1 cellular context compared by ENCODE assay signal in the genomic region with DNA sequence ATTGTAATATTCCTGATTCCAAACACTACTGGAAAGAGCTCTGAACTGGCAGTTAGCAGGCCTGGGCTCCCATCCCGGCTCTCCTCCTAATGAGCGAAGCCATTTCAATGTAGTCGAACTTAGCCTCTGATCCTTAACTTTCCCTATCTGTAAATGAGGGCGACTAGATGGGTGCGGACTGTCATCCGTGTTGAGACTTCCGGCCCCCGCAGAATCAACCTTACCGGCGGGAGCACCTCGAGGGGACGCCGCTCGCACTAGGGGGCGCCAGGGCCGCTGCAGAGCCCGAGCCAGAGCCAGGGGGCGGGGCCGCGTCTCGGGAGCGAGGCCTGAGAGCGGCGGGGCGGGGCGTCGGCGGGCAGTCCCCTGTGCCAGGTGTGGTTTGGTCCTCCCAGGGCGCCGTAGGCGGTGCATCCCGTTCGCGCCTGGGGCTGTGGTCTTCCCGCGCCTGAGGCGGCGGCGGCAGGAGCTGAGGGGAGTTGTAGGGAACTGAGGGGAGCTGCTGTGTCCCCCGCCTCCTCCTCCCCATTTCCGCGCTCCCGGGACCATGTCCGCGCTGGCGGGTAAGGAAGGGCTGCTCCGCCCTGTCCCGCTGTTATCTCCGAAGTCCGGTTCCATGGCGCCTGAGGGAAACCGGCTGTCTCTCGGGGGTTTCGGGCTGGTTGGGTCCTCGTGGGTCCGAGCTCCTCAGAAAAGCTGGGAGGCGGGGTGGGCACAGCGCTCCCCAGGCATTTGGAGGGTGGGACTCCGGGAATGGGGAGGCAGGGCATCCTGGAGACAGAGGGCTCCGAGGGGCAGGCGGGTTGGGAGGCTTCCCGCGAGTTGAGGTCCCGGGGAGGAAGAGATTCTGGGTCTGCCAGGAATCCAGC.
TF ChIP-seq lines count a peak whose summit lies in the region.

A gene (plus strand): TSS at position 437 of the 869 bp plus-strand sequence. CDS start 111 bp downstream, at position 548.

TF ChIP-seq in GM12878, 131 proteins besides CTCF, POLR2A, EP300 and RAD21 (continued from another document and continues in another):
- TF ChIP-seq, protein P1, sequence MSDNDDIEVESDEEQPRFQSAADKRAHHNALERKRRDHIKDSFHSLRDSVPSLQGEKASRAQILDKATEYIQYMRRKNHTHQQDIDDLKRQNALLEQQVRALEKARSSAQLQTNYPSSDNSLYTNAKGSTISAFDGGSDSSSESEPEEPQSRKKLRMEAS (IDR thresholded peaks at IDR 0.05; ENCODE audit: low read depth, low read length) = 0 out of 2 replicates have a peak, but pooled peaks have one; percentile 34
- TF ChIP-seq ZNF207 (IDR thresholded peaks at IDR 0.05; ENCODE audit: borderline replicate concordance) (no peak), BRCA1 (IDR thresholded peaks at IDR 0.05; ENCODE audit: low read depth, low read length) (no peak), ASH2L (IDR thresholded peaks at IDR 0.05; ENCODE audit: borderline replicate concordance, low read depth) (no peak), ZNF384 (IDR thresholded peaks at IDR 0.05; ENCODE audit: borderline replicate concordance, low read depth, low read length) (no peak), EGR1 (IDR thresholded peaks at IDR 0.05; ENCODE audit: borderline replicate concordance in 1 of 2, low read depth in 2 of 2, low read length in 2 of 2) (peak in 1 of 2 experiments; percentile 65; a peak in 1 of 3 replicates), ZSCAN29 (IDR thresholded peaks at IDR 0.05) (no peak), BMI1 (IDR thresholded peaks at IDR 0.05; ENCODE audit: borderline replicate concordance) (no peak), MEF2B (IDR thresholded peaks at IDR 0.05; ENCODE audit: partially characterized antibody, poor library complexity, severe bottlenecking) (peak; percentile 37), CREM (IDR thresholded peaks at IDR 0.05; ENCODE audit: low read depth) (peak; percentile 53; the same call in 1 of the 2 replicates), ZNF24 (IDR thresholded peaks at IDR 0.05) (no peak), IKZF2 (IDR thresholded peaks at IDR 0.05) (peak; percentile 65 to 73; a peak in 2 of 4 replicates), ATF7 (IDR thresholded peaks at IDR 0.05; ENCODE audit: low read depth) (no peak), NR2C2 (IDR thresholded peaks at IDR 0.05; ENCODE audit: borderline replicate concordance, control insufficient read depth, insufficient read length, low read depth) (no peak), TBL1XR1 (IDR thresholded peaks at IDR 0.05; ENCODE audit: low read depth, low read length) (no peak), POLR2AphosphoS5 (IDR thresholded peaks at IDR 0.05; ENCODE audit: low read length) (peak; percentile 73; the same call in 1 of the 2 replicates), SIN3A (IDR thresholded peaks at IDR 0.05; ENCODE audit: low read depth, low read length) (peak; percentile 67; the same call in 1 of the 2 replicates), WRNIP1 (IDR thresholded peaks at IDR 0.05; ENCODE audit: borderline replicate concordance, low read depth, low read length) (no peak)
- TF ChIP-seq, protein P2, sequence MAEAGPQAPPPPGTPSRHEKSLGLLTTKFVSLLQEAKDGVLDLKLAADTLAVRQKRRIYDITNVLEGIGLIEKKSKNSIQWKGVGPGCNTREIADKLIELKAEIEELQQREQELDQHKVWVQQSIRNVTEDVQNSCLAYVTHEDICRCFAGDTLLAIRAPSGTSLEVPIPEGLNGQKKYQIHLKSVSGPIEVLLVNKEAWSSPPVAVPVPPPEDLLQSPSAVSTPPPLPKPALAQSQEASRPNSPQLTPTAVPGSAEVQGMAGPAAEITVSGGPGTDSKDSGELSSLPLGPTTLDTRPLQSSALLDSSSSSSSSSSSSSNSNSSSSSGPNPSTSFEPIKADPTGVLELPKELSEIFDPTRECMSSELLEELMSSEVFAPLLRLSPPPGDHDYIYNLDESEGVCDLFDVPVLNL (IDR thresholded peaks at IDR 0.05; ENCODE audit: low read depth, low read length) = no peak
- TF ChIP-seq, protein P3, sequence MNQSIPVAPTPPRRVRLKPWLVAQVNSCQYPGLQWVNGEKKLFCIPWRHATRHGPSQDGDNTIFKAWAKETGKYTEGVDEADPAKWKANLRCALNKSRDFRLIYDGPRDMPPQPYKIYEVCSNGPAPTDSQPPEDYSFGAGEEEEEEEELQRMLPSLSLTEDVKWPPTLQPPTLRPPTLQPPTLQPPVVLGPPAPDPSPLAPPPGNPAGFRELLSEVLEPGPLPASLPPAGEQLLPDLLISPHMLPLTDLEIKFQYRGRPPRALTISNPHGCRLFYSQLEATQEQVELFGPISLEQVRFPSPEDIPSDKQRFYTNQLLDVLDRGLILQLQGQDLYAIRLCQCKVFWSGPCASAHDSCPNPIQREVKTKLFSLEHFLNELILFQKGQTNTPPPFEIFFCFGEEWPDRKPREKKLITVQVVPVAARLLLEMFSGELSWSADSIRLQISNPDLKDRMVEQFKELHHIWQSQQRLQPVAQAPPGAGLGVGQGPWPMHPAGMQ (IDR thresholded peaks at IDR 0.05; ENCODE audit: borderline replicate concordance) = no peak
- TF ChIP-seq, protein P4, sequence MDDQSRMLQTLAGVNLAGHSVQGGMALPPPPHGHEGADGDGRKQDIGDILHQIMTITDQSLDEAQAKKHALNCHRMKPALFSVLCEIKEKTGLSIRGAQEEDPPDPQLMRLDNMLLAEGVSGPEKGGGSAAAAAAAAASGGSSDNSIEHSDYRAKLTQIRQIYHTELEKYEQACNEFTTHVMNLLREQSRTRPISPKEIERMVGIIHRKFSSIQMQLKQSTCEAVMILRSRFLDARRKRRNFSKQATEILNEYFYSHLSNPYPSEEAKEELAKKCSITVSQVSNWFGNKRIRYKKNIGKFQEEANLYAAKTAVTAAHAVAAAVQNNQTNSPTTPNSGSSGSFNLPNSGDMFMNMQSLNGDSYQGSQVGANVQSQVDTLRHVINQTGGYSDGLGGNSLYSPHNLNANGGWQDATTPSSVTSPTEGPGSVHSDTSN (IDR thresholded peaks at IDR 0.05; ENCODE audit: insufficient replicate concordance, low read depth, low read length) = no peak
- TF ChIP-seq, protein P5, sequence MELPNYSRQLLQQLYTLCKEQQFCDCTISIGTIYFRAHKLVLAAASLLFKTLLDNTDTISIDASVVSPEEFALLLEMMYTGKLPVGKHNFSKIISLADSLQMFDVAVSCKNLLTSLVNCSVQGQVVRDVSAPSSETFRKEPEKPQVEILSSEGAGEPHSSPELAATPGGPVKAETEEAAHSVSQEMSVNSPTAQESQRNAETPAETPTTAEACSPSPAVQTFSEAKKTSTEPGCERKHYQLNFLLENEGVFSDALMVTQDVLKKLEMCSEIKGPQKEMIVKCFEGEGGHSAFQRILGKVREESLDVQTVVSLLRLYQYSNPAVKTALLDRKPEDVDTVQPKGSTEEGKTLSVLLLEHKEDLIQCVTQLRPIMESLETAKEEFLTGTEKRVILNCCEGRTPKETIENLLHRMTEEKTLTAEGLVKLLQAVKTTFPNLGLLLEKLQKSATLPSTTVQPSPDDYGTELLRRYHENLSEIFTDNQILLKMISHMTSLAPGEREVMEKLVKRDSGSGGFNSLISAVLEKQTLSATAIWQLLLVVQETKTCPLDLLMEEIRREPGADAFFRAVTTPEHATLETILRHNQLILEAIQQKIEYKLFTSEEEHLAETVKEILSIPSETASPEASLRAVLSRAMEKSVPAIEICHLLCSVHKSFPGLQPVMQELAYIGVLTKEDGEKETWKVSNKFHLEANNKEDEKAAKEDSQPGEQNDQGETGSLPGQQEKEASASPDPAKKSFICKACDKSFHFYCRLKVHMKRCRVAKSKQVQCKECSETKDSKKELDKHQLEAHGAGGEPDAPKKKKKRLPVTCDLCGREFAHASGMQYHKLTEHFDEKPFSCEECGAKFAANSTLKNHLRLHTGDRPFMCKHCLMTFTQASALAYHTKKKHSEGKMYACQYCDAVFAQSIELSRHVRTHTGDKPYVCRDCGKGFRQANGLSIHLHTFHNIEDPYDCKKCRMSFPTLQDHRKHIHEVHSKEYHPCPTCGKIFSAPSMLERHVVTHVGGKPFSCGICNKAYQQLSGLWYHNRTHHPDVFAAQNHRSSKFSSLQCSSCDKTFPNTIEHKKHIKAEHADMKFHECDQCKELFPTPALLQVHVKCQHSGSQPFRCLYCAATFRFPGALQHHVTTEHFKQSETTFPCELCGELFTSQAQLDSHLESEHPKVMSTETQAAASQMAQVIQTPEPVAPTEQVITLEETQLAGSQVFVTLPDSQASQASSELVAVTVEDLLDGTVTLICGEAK (IDR thresholded peaks at IDR 0.05; ENCODE audit: borderline replicate concordance) = peak; percentile 53; the same call in 1 of the 2 replicates
- TF ChIP-seq, protein P6, sequence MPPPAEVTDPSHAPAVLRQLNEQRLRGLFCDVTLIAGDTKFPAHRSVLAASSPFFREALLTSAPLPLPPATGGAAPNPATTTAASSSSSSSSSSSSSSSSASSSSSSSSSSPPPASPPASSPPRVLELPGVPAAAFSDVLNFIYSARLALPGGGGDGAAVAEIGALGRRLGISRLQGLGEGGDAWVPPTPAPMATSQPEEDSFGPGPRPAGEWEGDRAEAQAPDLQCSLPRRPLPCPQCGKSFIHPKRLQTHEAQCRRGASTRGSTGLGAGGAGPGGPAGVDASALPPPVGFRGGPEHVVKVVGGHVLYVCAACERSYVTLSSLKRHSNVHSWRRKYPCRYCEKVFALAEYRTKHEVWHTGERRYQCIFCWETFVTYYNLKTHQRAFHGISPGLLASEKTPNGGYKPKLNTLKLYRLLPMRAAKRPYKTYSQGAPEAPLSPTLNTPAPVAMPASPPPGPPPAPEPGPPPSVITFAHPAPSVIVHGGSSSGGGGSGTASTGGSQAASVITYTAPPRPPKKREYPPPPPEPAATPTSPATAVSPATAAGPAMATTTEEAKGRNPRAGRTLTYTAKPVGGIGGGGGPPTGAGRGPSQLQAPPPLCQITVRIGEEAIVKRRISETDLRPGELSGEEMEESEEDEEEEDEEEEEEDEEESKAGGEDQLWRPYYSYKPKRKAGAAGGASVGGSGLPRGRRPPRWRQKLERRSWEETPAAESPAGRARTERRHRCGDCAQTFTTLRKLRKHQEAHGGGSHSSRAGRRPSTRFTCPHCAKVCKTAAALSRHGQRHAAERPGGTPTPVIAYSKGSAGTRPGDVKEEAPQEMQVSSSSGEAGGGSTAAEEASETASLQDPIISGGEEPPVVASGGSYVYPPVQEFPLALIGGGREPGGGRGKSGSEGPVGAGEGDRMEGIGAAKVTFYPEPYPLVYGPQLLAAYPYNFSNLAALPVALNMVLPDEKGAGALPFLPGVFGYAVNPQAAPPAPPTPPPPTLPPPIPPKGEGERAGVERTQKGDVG (CRISPR knock-in tag; IDR thresholded peaks at IDR 0.05) = no peak
- TF ChIP-seq, protein P7, sequence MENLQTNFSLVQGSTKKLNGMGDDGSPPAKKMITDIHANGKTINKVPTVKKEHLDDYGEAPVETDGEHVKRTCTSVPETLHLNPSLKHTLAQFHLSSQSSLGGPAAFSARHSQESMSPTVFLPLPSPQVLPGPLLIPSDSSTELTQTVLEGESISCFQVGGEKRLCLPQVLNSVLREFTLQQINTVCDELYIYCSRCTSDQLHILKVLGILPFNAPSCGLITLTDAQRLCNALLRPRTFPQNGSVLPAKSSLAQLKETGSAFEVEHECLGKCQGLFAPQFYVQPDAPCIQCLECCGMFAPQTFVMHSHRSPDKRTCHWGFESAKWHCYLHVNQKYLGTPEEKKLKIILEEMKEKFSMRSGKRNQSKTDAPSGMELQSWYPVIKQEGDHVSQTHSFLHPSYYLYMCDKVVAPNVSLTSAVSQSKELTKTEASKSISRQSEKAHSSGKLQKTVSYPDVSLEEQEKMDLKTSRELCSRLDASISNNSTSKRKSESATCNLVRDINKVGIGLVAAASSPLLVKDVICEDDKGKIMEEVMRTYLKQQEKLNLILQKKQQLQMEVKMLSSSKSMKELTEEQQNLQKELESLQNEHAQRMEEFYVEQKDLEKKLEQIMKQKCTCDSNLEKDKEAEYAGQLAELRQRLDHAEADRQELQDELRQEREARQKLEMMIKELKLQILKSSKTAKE (IDR thresholded peaks at IDR 0.05; ENCODE audit: low read depth, poor library complexity, severe bottlenecking) = no peak
- TF ChIP-seq, protein P8, sequence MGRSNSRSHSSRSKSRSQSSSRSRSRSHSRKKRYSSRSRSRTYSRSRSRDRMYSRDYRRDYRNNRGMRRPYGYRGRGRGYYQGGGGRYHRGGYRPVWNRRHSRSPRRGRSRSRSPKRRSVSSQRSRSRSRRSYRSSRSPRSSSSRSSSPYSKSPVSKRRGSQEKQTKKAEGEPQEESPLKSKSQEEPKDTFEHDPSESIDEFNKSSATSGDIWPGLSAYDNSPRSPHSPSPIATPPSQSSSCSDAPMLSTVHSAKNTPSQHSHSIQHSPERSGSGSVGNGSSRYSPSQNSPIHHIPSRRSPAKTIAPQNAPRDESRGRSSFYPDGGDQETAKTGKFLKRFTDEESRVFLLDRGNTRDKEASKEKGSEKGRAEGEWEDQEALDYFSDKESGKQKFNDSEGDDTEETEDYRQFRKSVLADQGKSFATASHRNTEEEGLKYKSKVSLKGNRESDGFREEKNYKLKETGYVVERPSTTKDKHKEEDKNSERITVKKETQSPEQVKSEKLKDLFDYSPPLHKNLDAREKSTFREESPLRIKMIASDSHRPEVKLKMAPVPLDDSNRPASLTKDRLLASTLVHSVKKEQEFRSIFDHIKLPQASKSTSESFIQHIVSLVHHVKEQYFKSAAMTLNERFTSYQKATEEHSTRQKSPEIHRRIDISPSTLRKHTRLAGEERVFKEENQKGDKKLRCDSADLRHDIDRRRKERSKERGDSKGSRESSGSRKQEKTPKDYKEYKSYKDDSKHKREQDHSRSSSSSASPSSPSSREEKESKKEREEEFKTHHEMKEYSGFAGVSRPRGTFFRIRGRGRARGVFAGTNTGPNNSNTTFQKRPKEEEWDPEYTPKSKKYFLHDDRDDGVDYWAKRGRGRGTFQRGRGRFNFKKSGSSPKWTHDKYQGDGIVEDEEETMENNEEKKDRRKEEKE (IDR thresholded peaks at IDR 0.05) = no peak
- TF ChIP-seq, protein P9, sequence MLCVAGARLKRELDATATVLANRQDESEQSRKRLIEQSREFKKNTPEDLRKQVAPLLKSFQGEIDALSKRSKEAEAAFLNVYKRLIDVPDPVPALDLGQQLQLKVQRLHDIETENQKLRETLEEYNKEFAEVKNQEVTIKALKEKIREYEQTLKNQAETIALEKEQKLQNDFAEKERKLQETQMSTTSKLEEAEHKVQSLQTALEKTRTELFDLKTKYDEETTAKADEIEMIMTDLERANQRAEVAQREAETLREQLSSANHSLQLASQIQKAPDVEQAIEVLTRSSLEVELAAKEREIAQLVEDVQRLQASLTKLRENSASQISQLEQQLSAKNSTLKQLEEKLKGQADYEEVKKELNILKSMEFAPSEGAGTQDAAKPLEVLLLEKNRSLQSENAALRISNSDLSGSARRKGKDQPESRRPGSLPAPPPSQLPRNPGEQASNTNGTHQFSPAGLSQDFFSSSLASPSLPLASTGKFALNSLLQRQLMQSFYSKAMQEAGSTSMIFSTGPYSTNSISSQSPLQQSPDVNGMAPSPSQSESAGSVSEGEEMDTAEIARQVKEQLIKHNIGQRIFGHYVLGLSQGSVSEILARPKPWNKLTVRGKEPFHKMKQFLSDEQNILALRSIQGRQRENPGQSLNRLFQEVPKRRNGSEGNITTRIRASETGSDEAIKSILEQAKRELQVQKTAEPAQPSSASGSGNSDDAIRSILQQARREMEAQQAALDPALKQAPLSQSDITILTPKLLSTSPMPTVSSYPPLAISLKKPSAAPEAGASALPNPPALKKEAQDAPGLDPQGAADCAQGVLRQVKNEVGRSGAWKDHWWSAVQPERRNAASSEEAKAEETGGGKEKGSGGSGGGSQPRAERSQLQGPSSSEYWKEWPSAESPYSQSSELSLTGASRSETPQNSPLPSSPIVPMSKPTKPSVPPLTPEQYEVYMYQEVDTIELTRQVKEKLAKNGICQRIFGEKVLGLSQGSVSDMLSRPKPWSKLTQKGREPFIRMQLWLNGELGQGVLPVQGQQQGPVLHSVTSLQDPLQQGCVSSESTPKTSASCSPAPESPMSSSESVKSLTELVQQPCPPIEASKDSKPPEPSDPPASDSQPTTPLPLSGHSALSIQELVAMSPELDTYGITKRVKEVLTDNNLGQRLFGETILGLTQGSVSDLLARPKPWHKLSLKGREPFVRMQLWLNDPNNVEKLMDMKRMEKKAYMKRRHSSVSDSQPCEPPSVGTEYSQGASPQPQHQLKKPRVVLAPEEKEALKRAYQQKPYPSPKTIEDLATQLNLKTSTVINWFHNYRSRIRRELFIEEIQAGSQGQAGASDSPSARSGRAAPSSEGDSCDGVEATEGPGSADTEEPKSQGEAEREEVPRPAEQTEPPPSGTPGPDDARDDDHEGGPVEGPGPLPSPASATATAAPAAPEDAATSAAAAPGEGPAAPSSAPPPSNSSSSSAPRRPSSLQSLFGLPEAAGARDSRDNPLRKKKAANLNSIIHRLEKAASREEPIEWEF (IDR thresholded peaks at IDR 0.05; ENCODE audit: insufficient replicate concordance, low read depth, low read length) = no peak
